Comparison of ENCODE assay signal across 3 cellular contexts in genomic region chr3:176842914-176843313, GRCh38.
TF ChIP-seq lines count a peak whose summit lies in the region.

No MANE protein-coding gene starts in this region.

TF ChIP-seq in HepG2, 621 proteins besides CTCF, POLR2A, EP300 and RAD21:
- TF ChIP-seq USF2 (IDR thresholded peaks at IDR 0.05; ENCODE audit: low read depth, low read length) (peak; percentile 53), USF2 (CRISPR knock-in tag; IDR thresholded peaks at IDR 0.05; ENCODE audit: borderline replicate concordance) (no peak), RAD51 (IDR thresholded peaks at IDR 0.05; ENCODE audit: borderline replicate concordance) (peak; percentile 77), ZBTB42 (CRISPR knock-in tag; IDR thresholded peaks at IDR 0.05) (no peak)

TF ChIP-seq in A549, 52 proteins besides CTCF, POLR2A, EP300 and RAD21:
- TF ChIP-seq USF2 (IDR thresholded peaks at IDR 0.05), result 0 out of 2 replicates have a peak, but pooled peaks have one; percentile 22
- TF ChIP-seq NPAS2 (CRISPR knock-in tag; IDR thresholded peaks at IDR 0.05; ENCODE audit: borderline replicate concordance), result no peak
TF ChIP-seq in A549: peak in this region for 1.

TF ChIP-seq in K562, 482 proteins besides CTCF, POLR2A, EP300 and RAD21:
- TF ChIP-seq ZNF133 (CRISPR knock-in tag; IDR thresholded peaks at IDR 0.05), result no peak
- TF ChIP-seq E2F8 (IDR thresholded peaks at IDR 0.05; ENCODE audit: low read depth, partially characterized antibody), result no peak
- no peak for TF ChIP-seq PCBP1 (IDR thresholded peaks at IDR 0.05; ENCODE audit: low read depth, low read length, poor library complexity, severe bottlenecking)
- TF ChIP-seq SMAD4 (CRISPR knock-in tag; conservative IDR thresholded peaks at IDR 0.05), result no peak
- no peak for TF ChIP-seq CREB5 (CRISPR knock-in tag; IDR thresholded peaks at IDR 0.05)
- TF ChIP-seq NCOR1 (IDR thresholded peaks at IDR 0.05), result no peak
- TF ChIP-seq YBX1 (IDR thresholded peaks at IDR 0.05), result no peak
- no peak for TF ChIP-seq BCL6 (CRISPR knock-in tag; IDR thresholded peaks at IDR 0.05)
- TF ChIP-seq RBFOX2 (IDR thresholded peaks at IDR 0.05; ENCODE audit: low read depth, low read length), result no peak
- peak; percentile 90 for TF ChIP-seq TFE3 (CRISPR knock-in tag; IDR thresholded peaks at IDR 0.05)
- peak; percentile 73 for TF ChIP-seq RAD51 (IDR thresholded peaks at IDR 0.05; ENCODE audit: borderline replicate concordance, low read depth)
- no peak for TF ChIP-seq MAX (CRISPR knock-in tag; IDR thresholded peaks at IDR 0.05)
- TF ChIP-seq ATF7 (IDR thresholded peaks at IDR 0.05), result no peak
